8 cellular contexts compared by ENCODE assay signal in the genomic region with DNA sequence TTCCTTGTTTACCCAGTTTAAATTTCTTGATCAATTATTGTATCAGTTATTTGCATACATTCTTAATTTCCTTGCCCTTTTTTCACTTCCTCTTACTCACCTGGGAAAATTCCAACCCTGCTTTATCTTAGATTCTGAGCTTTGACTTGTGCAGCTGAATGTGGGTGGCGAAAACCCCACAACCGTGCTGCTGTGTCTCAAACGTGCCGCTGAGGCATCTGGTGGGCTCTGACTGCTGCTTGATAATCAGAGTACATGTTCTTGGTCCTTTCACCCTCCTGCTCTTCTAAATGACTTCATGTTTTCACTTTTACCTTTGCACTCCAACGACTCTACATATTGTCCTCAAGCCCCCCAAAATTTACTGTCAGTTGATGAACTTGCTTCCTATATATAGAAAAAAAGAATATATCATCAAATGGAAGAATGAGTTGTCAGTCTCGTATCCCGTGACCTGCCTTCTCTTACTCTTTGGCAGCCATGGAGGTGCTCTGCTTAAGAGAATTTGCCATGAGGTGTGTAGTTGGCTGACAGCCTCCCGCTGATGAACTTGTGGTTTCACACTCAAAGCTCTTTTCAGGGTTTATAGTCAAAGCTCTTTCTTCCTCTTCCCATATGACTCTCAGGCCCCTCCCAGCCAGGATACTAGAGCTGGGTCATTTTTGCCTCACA. TPM values are rescaled to one million over a fixed set of nuclear protein-coding genes. Genes with fewer than 3 reads are reported as not detected.
DNase-seq lines count a peak whose midpoint lies in the region; ATAC-seq and TF ChIP-seq lines count a peak whose summit lies in the region.

No MANE protein-coding gene starts in this region.

- no peak overlapping the region for H2AFZ ChIP-seq in osteoblast (ENCODE audit: low read length)

- no peaks in the 10 kb centered on the region for H4K20me1 ChIP-seq in osteoblast (ENCODE audit: insufficient read depth, low read length)

- no peaks in the 10 kb centered on the region for H3K36me3 Mint-ChIP-seq in activated CD4-positive, alpha-beta T cell treated with anti-CD3 and anti-CD28 coated beads, Interleukin-2, amount 10 ng/mL, durations not matched to agents 24 days and 14 days (ENCODE audit: low read depth)

- H3K4me3 ChIP-seq in uterus (no peak overlapping the region), osteoblast (ENCODE audit: insufficient read depth, low read length) (no peak overlapping the region)

- TF ChIP-seq POLR2A in uterus (IDR thresholded peaks at IDR 0.05) = no peak

- DNase-seq in GM19240 (ENCODE audit: insufficient read length, low spot score) = peak; percentile 23
- peak; percentile 88 for DNase-seq in activated CD4-positive, alpha-beta T cell treated with anti-CD3 and anti-CD28 coated beads, Interleukin-2, amount 10 ng/mL, durations not matched to agents 24 days and 14 days
- peak; percentile 84 for DNase-seq in stimulated activated CD4-positive, alpha-beta T cell treated with anti-CD3 and anti-CD28 coated beads, Interleukin-15, amount 100 ng/mL, for 24 hours
- no peak for DNase-seq in Kasumi-1 (lab: John Stamatoyannopoulos, UW)
- DNase-seq in uterus = no peak
- DNase-seq in osteoblast (ENCODE audit: insufficient read length, low spot score, missing footprints) = no peak

- H3K4me1 Mint-ChIP-seq in activated CD4-positive, alpha-beta T cell treated with anti-CD3 and anti-CD28 coated beads, Interleukin-2, amount 10 ng/mL, durations not matched to agents 24 days and 14 days = peaks cover 20% of the 10 kb centered on the region

- H3K27me3 Mint-ChIP-seq in activated CD4-positive, alpha-beta T cell treated with anti-CD3 and anti-CD28 coated beads, Interleukin-2, amount 10 ng/mL, durations not matched to agents 24 days and 14 days = no peaks in the 10 kb centered on the region

- H3K4me1 ChIP-seq in uterus = no peaks in the 10 kb centered on the region
- peaks cover 20% of the 10 kb centered on the region for H3K4me1 ChIP-seq in osteoblast (ENCODE audit: insufficient read depth, low read length)

- intact Hi-C loops in activated CD4-positive, alpha-beta T cell treated with anti-CD3 and anti-CD28 coated beads, Interleukin-2, amount 10 ng/mL, durations not matched to agents 24 days and 14 days (cut with micrococcal nuclease) = loop anchor here (1.0 kb wide), 4 partner anchors 13 to 138 kb away; no protein-coding TSS in a partner anchor
- intact Hi-C loops in uterus (cut with DNase I; ENCODE audit: low total_unique reads) = no loop called here

- TF ChIP-seq CTCF in uterus (IDR thresholded peaks at IDR 0.05) (no peak), osteoblast (IDR thresholded peaks at IDR 0.05; ENCODE audit: extremely low read depth, low read depth, low read length) (no peak)

- no peaks in the 10 kb centered on the region for H3K36me3 ChIP-seq in uterus
- H3K36me3 ChIP-seq in osteoblast (ENCODE audit: insufficient read depth, low read length) = no peaks in the 10 kb centered on the region

- no peaks in the 10 kb centered on the region for H3K27me3 ChIP-seq in uterus
- no peaks in the 10 kb centered on the region for H3K27me3 ChIP-seq in osteoblast (ENCODE audit: insufficient read depth, low read length)

- H3K9me3 ChIP-seq in uterus (no peaks in the 10 kb centered on the region), osteoblast (ENCODE audit: low read depth, low read length) (no peaks in the 10 kb centered on the region)

- no peaks in the 10 kb centered on the region for H3K79me2 ChIP-seq in osteoblast (ENCODE audit: insufficient read depth, low read length)

- H3K4me2 ChIP-seq in osteoblast (ENCODE audit: insufficient read depth, low read length) = no peak overlapping the region

- H3K27ac Mint-ChIP-seq in activated CD4-positive, alpha-beta T cell treated with anti-CD3 and anti-CD28 coated beads, Interleukin-2, amount 10 ng/mL, durations not matched to agents 24 days and 14 days = no peak overlapping the region

- ATAC-seq in HG03060 (IDR thresholded peaks at IDR 0.05; ENCODE audit: low read depth, unreplicated experiment) (peak; percentile 81), SK-N-SH treated with all-trans-retinoic acid at 6 μM for 48 hours (no peak)

- H3K27ac ChIP-seq in uterus (no peak overlapping the region), osteoblast (ENCODE audit: low read depth, low read length) (no peak overlapping the region)

- H3K4me3 Mint-ChIP-seq in activated CD4-positive, alpha-beta T cell treated with anti-CD3 and anti-CD28 coated beads, Interleukin-2, amount 10 ng/mL, durations not matched to agents 24 days and 14 days = no peak overlapping the region

- H3K9me3 Mint-ChIP-seq in activated CD4-positive, alpha-beta T cell treated with anti-CD3 and anti-CD28 coated beads, Interleukin-2, amount 10 ng/mL, durations not matched to agents 24 days and 14 days = no peaks in the 10 kb centered on the region

TF ChIP-seq in SK-N-SH treated with all-trans-retinoic acid at 6 μM for 48 hours, 23 proteins besides CTCF, POLR2A, EP300 and RAD21:
- TF ChIP-seq ESRRG (CRISPR knock-in tag; IDR thresholded peaks at IDR 0.05) (no peak), ZFP3 (CRISPR knock-in tag; IDR thresholded peaks at IDR 0.05) (no peak), ISL1 (CRISPR knock-in tag; IDR thresholded peaks at IDR 0.05) (no peak), BACH2 (CRISPR knock-in tag; IDR thresholded peaks at IDR 0.05; ENCODE audit: borderline replicate concordance) (no peak), ZNF70 (CRISPR knock-in tag; IDR thresholded peaks at IDR 0.05) (no peak), ZC3H10 (CRISPR knock-in tag; IDR thresholded peaks at IDR 0.05) (no peak), PPARA (CRISPR knock-in tag; IDR thresholded peaks at IDR 0.05; ENCODE audit: borderline replicate concordance) (no peak), PATZ1 (CRISPR knock-in tag; IDR thresholded peaks at IDR 0.05; ENCODE audit: borderline replicate concordance) (no peak), ZFP30 (CRISPR knock-in tag; IDR thresholded peaks at IDR 0.05) (no peak), TSHZ2 (CRISPR knock-in tag; IDR thresholded peaks at IDR 0.05) (no peak)

RNA-seq across cellular contexts. Expression of gene JAK2, which starts 14.0 kb away (rescaled TPM):
- 29.3 and 29.9 TPM in 2 replicates for total RNA-seq in activated CD4-positive, alpha-beta T cell treated with anti-CD3 and anti-CD28 coated beads, Interleukin-2, amount 10 ng/mL, durations not matched to agents 24 days and 14 days
- 10 to 100 TPM; 12.8 to 47.1 (median 26.5) TPM for total RNA-seq in uterus
- total RNA-seq in osteoblast = 21.0 and 23.3 TPM in 2 replicates

Comparison
In these comparisons a context has a peak if more than half of its experiments do, and no peak if none do; other contexts are left out.
1. DNase-seq: peak in GM19240 (single experiment), activated CD4-positive, alpha-beta T cell treated with anti-CD3 and anti-CD28 coated beads, Interleukin-2, amount 10 ng/mL, durations not matched to agents 24 days and 14 days (single experiment) and stimulated activated CD4-positive, alpha-beta T cell treated with anti-CD3 and anti-CD28 coated beads, Interleukin-15, amount 100 ng/mL, for 24 hours (single experiment); none in Kasumi-1 (0 of 2), uterus (0 of 2) and osteoblast (single experiment).